In the genomic region with DNA sequence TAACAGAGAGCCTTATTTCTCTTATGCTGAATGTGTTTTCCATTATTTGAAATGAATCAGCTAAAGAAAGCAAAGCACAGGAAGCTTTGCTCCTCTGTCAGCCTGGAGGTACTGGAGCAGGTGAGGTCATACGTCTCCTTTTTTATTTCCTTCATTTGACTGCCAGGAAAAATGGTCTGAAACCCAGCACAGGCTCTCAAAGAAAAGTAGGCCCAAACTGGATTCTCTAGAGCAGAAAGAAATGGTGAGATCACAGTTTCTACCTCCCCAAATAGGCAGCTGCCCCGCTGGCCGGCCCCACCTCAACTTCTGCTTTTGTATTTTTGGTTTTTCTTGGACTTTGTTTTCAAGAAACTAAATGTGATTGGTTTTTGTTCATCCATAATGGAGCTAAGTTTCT, we compare ENCODE assay signal across 7 cellular contexts.
DNase-seq lines count a peak whose midpoint lies in the region; ATAC-seq and TF ChIP-seq lines count a peak whose summit lies in the region.

No MANE protein-coding gene starts in this region.

- TF ChIP-seq POLR2A in tibial nerve (IDR thresholded peaks at IDR 0.05): no peak

- no peaks in the 10 kb centered on the region for H3K27me3 ChIP-seq in tibial nerve

- peaks cover 0 to 37% (median 17%) of the 10 kb centered on the region in 4 donors for H3K4me1 ChIP-seq in tibial nerve

- intact Hi-C loops in left colon (cut with DNase I, micrococcal nuclease): no loop called here

- H3K36me3 ChIP-seq in tibial nerve: peaks cover 0 to 26% (median 0%) of the 10 kb centered on the region in 3 donors

- 74% methylated on average over 3 of the region's 3 CpGs for WGBS in tibial nerve, 2 donors

- H3K27ac ChIP-seq in tibial nerve: peak overlapping the region in 1 of 4 donors; percentile 13

- peak; percentile 91 for DNase-seq in NOMO-1 (lab: John Stamatoyannopoulos, UW; ENCODE audit: unreplicated experiment in 2 of 2)
- no peak for DNase-seq in left colon
- DNase-seq in inferior parietal cortex (ENCODE audit: extremely low spot score): no peak
- DNase-seq in tibial nerve (ENCODE audit: low spot score in 2 of 2): no peak
- DNase-seq in activated gamma-delta T cell treated with Interleukin-2 at 50 U/mL for 16 hours: no peak

- TF ChIP-seq CTCF in tibial nerve (IDR thresholded peaks at IDR 0.05): no peak

- ATAC-seq in GM19035 (IDR thresholded peaks at IDR 0.05; ENCODE audit: unreplicated experiment) (peak; percentile 66), HG02678 (IDR thresholded peaks at IDR 0.05; ENCODE audit: unreplicated experiment) (peak; percentile 70), left colon (peak; percentile 16)

- H3K9me3 ChIP-seq in tibial nerve: no peaks in the 10 kb centered on the region

- peak in 1 of 2 donors; percentile 14 for TF ChIP-seq EP300 in tibial nerve (IDR thresholded peaks at IDR 0.05)

- no peak overlapping the region for H3K4me3 ChIP-seq in tibial nerve

Comparison
In these comparisons a context has a peak if more than half of its experiments do, and no peak if none do; other contexts are left out.
1. ATAC-seq: peak in every context shown above with its lines; median percentile 70 in HG02678; 66 in GM19035; 16 in left colon.
2. DNase-seq: peak in NOMO-1 (2 of 2); none in left colon (0 of 2), inferior parietal cortex (single experiment), tibial nerve (0 of 2) and activated gamma-delta T cell treated with Interleukin-2 at 50 U/mL for 16 hours (single experiment).